17 cellular contexts compared by ENCODE assay signal in the genomic region with DNA sequence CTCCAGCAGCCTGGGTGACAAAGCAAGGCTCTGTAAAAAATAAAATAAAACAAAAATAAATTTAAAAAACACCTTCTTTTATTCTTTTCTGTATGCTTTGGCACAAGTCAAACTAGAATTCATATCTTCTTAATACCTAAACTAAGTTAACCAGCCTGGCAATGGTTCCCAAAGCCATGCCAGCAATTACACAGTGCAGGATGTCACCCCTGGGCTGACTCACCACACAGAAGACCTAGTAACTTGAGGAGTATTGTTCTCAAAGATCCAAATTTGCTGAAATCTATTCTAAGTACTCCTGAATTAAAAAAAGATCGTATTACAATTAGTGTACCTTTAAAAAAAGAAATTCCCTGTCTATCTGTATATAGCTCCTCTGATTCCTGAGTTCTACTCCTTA.
DNase-seq lines count a peak whose midpoint lies in the region; ATAC-seq and TF ChIP-seq lines count a peak whose summit lies in the region.
"Had no signal": no experiment of that assay in that cellular context is flagged by ENCODE, and none has a peak within 500 bp of the region (broad histone marks: within the 10 kb centered on the region; RNA-seq: fewer than 3 reads in every experiment).

No MANE protein-coding gene starts in this region.

- no peaks in the 10 kb centered on the region for H3K36me3 ChIP-seq in MG63
- no peaks in the 10 kb centered on the region for H3K36me3 ChIP-seq in esophagus muscularis mucosa
- H3K36me3 ChIP-seq: breast epithelium had no signal

- intact Hi-C loops in esophagus muscularis mucosa (cut with DNase I) = no loop called here

- H3K27ac ChIP-seq in substantia nigra (ENCODE audit: low read depth, low read length, poor library complexity, severe bottlenecking) (no peak overlapping the region), esophagus muscularis mucosa (replicated peaks in 1 of 4) (no peak overlapping the region)
- H3K27ac ChIP-seq: breast epithelium had no signal

- peaks cover 10 to 32% (median 19%) of the 10 kb centered on the region in 4 donors for H3K4me1 ChIP-seq in esophagus muscularis mucosa

- DNase-seq in AG20443 (ENCODE audit: low spot score) (peak; percentile 35), MG63 (peak; percentile 81), dermis blood vessel endothelial cell (peak; percentile 77), lung microvascular endothelial cell (ENCODE audit: low read depth in 2 of 2) (peak; percentile 49 to 66), substantia nigra (lab: John Stamatoyannopoulos, UW) (no peak), esophagus muscularis mucosa (ENCODE audit: extremely low spot score) (no peak), LoVo (ENCODE audit: low spot score) (no peak)
- DNase-seq: activated CD4-positive, alpha-beta T cell treated with anti-CD3 and anti-CD28 coated beads, Interleukin-2, amount 50 U/mL, for 48 hours; activated T-cell treated with anti-CD3 and anti-CD28 coated beads, Interleukin-2, amount 50 U/mL, for 1 hour; NCI-H1092 treated with DMSO at 0.1 percent for 48 hours; NCI-H2107; occipital lobe; stimulated activated CD4-positive, alpha-beta T cell treated with anti-CD3 and anti-CD28 coated beads, Interleukin-2, amount 100 ng/mL, for 48 hours had no signal

- H3K27me3 ChIP-seq in MG63 = no peaks in the 10 kb centered on the region
- no peaks in the 10 kb centered on the region for H3K27me3 ChIP-seq in esophagus muscularis mucosa
- H3K27me3 ChIP-seq: breast epithelium had no signal

- H3K4me3 ChIP-seq in MG63 (no peak overlapping the region), esophagus muscularis mucosa (no peak overlapping the region)
- H3K4me3 ChIP-seq: breast epithelium, K562 had no signal

- no peak for TF ChIP-seq POLR2A in esophagus muscularis mucosa (IDR thresholded peaks at IDR 0.05; ENCODE audit: low read depth)

- WGBS in esophagus muscularis mucosa = 71% methylated on average over 1 of the region's 1 CpG

- H3K9me3 ChIP-seq in MG63 (no peaks in the 10 kb centered on the region), esophagus muscularis mucosa (no peaks in the 10 kb centered on the region)
- H3K9me3 ChIP-seq: breast epithelium had no signal

- TF ChIP-seq CTCF in esophagus muscularis mucosa (IDR thresholded peaks at IDR 0.05) = no peak

- TF ChIP-seq EP300 in esophagus muscularis mucosa (IDR thresholded peaks at IDR 0.05) = no peak

- no peak for ATAC-seq in GM18520 (IDR thresholded peaks at IDR 0.05; ENCODE audit: unreplicated experiment)
- ATAC-seq: K562, Panc1 had no signal

Comparison
In these comparisons a context has a peak if more than half of its experiments do, and no peak if none do; other contexts are left out.
1. DNase-seq: peak in AG20443 (single experiment), MG63 (single experiment), dermis blood vessel endothelial cell (single experiment) and lung microvascular endothelial cell (2 of 2); none in substantia nigra (0 of 49), esophagus muscularis mucosa (single experiment) and LoVo (single experiment).